1 cellular context compared by ENCODE assay signal in the genomic region with DNA sequence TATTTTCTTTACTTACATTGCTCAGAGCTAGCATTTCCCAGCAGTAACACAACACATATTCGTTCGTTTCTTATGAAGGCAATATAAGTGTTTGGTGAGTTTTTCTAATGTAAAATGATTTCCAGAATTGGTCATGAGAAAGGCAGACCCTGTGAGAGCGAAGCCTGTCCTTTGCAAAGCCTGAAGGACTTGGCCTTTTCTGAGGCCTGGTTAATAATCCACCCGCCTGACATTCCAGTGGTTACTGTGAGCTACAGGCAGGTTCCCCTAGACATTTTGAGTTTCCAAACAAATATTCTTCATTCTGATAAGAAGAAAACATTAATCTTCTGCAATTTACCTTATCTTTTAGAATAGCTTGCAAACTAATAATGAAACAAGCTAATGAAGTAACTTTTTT.
TF ChIP-seq lines count a peak whose summit lies in the region.

No MANE protein-coding gene starts in this region.

TF ChIP-seq in A549, 52 proteins besides CTCF, POLR2A, EP300 and RAD21 (continued from another document):
- TF ChIP-seq HOXB13 (CRISPR knock-in tag; IDR thresholded peaks at IDR 0.05; ENCODE audit: low read depth): no peak
- TF ChIP-seq ZFP36 (IDR thresholded peaks at IDR 0.05; ENCODE audit: borderline replicate concordance, partially characterized antibody): no peak
- TF ChIP-seq, protein P1, sequence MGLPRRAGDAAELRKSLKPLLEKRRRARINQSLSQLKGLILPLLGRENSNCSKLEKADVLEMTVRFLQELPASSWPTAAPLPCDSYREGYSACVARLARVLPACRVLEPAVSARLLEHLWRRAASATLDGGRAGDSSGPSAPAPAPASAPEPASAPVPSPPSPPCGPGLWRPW (IDR thresholded peaks at IDR 0.05): no peak
- no peak for TF ChIP-seq MAFK (IDR thresholded peaks at IDR 0.05; ENCODE audit: partially characterized antibody)
- no peak for TF ChIP-seq ZSCAN20 (CRISPR knock-in tag; IDR thresholded peaks at IDR 0.05)
- TF ChIP-seq ZC3H11A (IDR thresholded peaks at IDR 0.05): no peak
